ENCODE assay signal across 11 cellular contexts in genomic region chr14:36207500-36207899, GRCh38. TPM values are rescaled to one million over a fixed set of nuclear protein-coding genes. Genes with fewer than 3 reads are reported as not detected.
DNase-seq lines count a peak whose midpoint lies in the region; ATAC-seq and TF ChIP-seq lines count a peak whose summit lies in the region.
"Had no signal": no experiment of that assay in that cellular context is flagged by ENCODE, and none has a peak within 500 bp of the region (broad histone marks: within the 10 kb centered on the region; RNA-seq: fewer than 3 reads in every experiment).

No MANE protein-coding gene starts in this region.

- DNase-seq in activated CD8-positive, alpha-beta T cell treated with anti-CD3 and anti-CD28 coated beads for 36 hours: no peak
- DNase-seq in activated CD8-positive, alpha-beta T cell treated with anti-CD3 and anti-CD28 coated beads, Interleukin-2, amount 10 ng/mL, durations not matched to agents 7 days and 5 days: no peak
- DNase-seq in NCI-H748 (lab: John Stamatoyannopoulos, UW; ENCODE audit: unreplicated experiment): peak; percentile 71
- no peak for DNase-seq in epithelial cell of proximal tubule (ENCODE audit: low read depth)
- DNase-seq in type B pancreatic cell (ENCODE audit: extremely low spot score, unreplicated experiment): no peak
- DNase-seq in vagina (ENCODE audit: extremely low spot score in 2 of 2): no peak
- DNase-seq: activated CD4-positive, CD25-positive, alpha-beta regulatory T cell treated with anti-CD3 and anti-CD28 coated beads, Interleukin-2, amount 50 U/mL, for 72 hours had no signal

- H3K4me3 Mint-ChIP-seq in activated CD8-positive, alpha-beta T cell treated with anti-CD3 and anti-CD28 coated beads for 36 hours: no peak overlapping the region
- no peak overlapping the region for H3K4me3 Mint-ChIP-seq in activated CD8-positive, alpha-beta T cell treated with anti-CD3 and anti-CD28 coated beads, Interleukin-2, amount 10 ng/mL, durations not matched to agents 7 days and 5 days
- no peak overlapping the region for H3K4me3 Mint-ChIP-seq in type B pancreatic cell

- POLR2A ChIA-PET in activated CD8-positive, alpha-beta T cell treated with anti-CD3 and anti-CD28 coated beads for 36 hours (lab: Charles Lee): no interaction called here
- POLR2A ChIA-PET in activated CD8-positive, alpha-beta T cell treated with anti-CD3 and anti-CD28 coated beads, Interleukin-2, amount 10 ng/mL, durations not matched to agents 7 days and 5 days (lab: Charles Lee): no interaction called here

- no peak for TF ChIP-seq POLR2A in vagina (IDR thresholded peaks at IDR 0.05)

- peak; percentile 19 for TF ChIP-seq CTCF in activated CD8-positive, alpha-beta T cell treated with anti-CD3 and anti-CD28 coated beads for 36 hours (IDR thresholded peaks at IDR 0.05)
- TF ChIP-seq CTCF in epithelial cell of proximal tubule (conservative IDR thresholded peaks at IDR 0.05; ENCODE audit: low read depth, low read length): peak; percentile 59
- TF ChIP-seq CTCF in type B pancreatic cell (conservative IDR thresholded peaks at IDR 0.05): peak; percentile 63
- no peak for TF ChIP-seq CTCF in vagina (IDR thresholded peaks at IDR 0.05)

- intact Hi-C loops in activated CD8-positive, alpha-beta T cell treated with anti-CD3 and anti-CD28 coated beads for 36 hours (cut with micrococcal nuclease): no loop called here
- intact Hi-C loops in vagina (cut with DNase I): no loop called here

- no peaks in the 10 kb centered on the region for H3K36me3 ChIP-seq in vagina

- H3K9me3 Mint-ChIP-seq in activated CD8-positive, alpha-beta T cell treated with anti-CD3 and anti-CD28 coated beads for 36 hours: no peaks in the 10 kb centered on the region
- H3K9me3 Mint-ChIP-seq in activated CD8-positive, alpha-beta T cell treated with anti-CD3 and anti-CD28 coated beads, Interleukin-2, amount 10 ng/mL, durations not matched to agents 7 days and 5 days (ENCODE audit: insufficient read depth): no peaks in the 10 kb centered on the region
- no peaks in the 10 kb centered on the region for H3K9me3 Mint-ChIP-seq in type B pancreatic cell

- no peaks in the 10 kb centered on the region for H3K36me3 Mint-ChIP-seq in activated CD8-positive, alpha-beta T cell treated with anti-CD3 and anti-CD28 coated beads for 36 hours (ENCODE audit: low read depth)
- no peaks in the 10 kb centered on the region for H3K36me3 Mint-ChIP-seq in activated CD8-positive, alpha-beta T cell treated with anti-CD3 and anti-CD28 coated beads, Interleukin-2, amount 10 ng/mL, durations not matched to agents 7 days and 5 days (ENCODE audit: low read depth)
- no peaks in the 10 kb centered on the region for H3K36me3 Mint-ChIP-seq in type B pancreatic cell

- no peak overlapping the region for H3K27ac ChIP-seq in vagina

- H3K27ac Mint-ChIP-seq in activated CD8-positive, alpha-beta T cell treated with anti-CD3 and anti-CD28 coated beads for 36 hours: no peak overlapping the region
- no peak overlapping the region for H3K27ac Mint-ChIP-seq in activated CD8-positive, alpha-beta T cell treated with anti-CD3 and anti-CD28 coated beads, Interleukin-2, amount 10 ng/mL, durations not matched to agents 7 days and 5 days
- no peak overlapping the region for H3K27ac Mint-ChIP-seq in type B pancreatic cell

- H3K27me3 ChIP-seq in vagina: no peaks in the 10 kb centered on the region

- CTCF ChIA-PET in activated CD8-positive, alpha-beta T cell treated with anti-CD3 and anti-CD28 coated beads for 36 hours (lab: Charles Lee): interaction anchor here (1.3 kb wide), 1 partner anchor 166 kb away, joined by 3 read pairs; no protein-coding TSS in a partner anchor
- CTCF ChIA-PET in activated CD8-positive, alpha-beta T cell treated with anti-CD3 and anti-CD28 coated beads, Interleukin-2, amount 10 ng/mL, durations not matched to agents 7 days and 5 days (lab: Charles Lee): no interaction called here

- no peaks in the 10 kb centered on the region for H3K4me1 ChIP-seq in vagina

- H3K4me1 Mint-ChIP-seq in activated CD8-positive, alpha-beta T cell treated with anti-CD3 and anti-CD28 coated beads for 36 hours (ENCODE audit: low read depth): peaks cover 5% of the 10 kb centered on the region
- H3K4me1 Mint-ChIP-seq in activated CD8-positive, alpha-beta T cell treated with anti-CD3 and anti-CD28 coated beads, Interleukin-2, amount 10 ng/mL, durations not matched to agents 7 days and 5 days (ENCODE audit: low read depth): no peaks in the 10 kb centered on the region
- peaks cover 10% of the 10 kb centered on the region for H3K4me1 Mint-ChIP-seq in type B pancreatic cell (ENCODE audit: unreplicated experiment)

- no peaks in the 10 kb centered on the region for H3K9me3 ChIP-seq in vagina

- H3K27me3 Mint-ChIP-seq in activated CD8-positive, alpha-beta T cell treated with anti-CD3 and anti-CD28 coated beads for 36 hours: peaks cover 4% of the 10 kb centered on the region
- H3K27me3 Mint-ChIP-seq in activated CD8-positive, alpha-beta T cell treated with anti-CD3 and anti-CD28 coated beads, Interleukin-2, amount 10 ng/mL, durations not matched to agents 7 days and 5 days (ENCODE audit: low read depth): peaks cover 3% of the 10 kb centered on the region
- H3K27me3 Mint-ChIP-seq in type B pancreatic cell: peaks cover 21% of the 10 kb centered on the region

- no peak for ATAC-seq in activated CD8-positive, alpha-beta T cell treated with anti-CD3 and anti-CD28 coated beads for 36 hours
- ATAC-seq in activated CD8-positive, alpha-beta T cell treated with anti-CD3 and anti-CD28 coated beads, Interleukin-2, amount 10 ng/mL, durations not matched to agents 7 days and 5 days: no peak
- no peak for ATAC-seq in GM19395 (IDR thresholded peaks at IDR 0.05; ENCODE audit: unreplicated experiment)
- ATAC-seq in GM21526 (IDR thresholded peaks at IDR 0.05; ENCODE audit: low FRiP score, unreplicated experiment): no peak

- H3K4me3 ChIP-seq in epithelial cell of proximal tubule (ENCODE audit: low read depth, low read length) (no peak overlapping the region), vagina (no peak overlapping the region)

RNA-seq across cellular contexts. Expression of gene PTCSC3, which starts 31.0 kb away (rescaled TPM):
- total RNA-seq in activated CD8-positive, alpha-beta T cell treated with anti-CD3 and anti-CD28 coated beads for 36 hours: not detected
- not detected for total RNA-seq in activated CD8-positive, alpha-beta T cell treated with anti-CD3 and anti-CD28 coated beads, Interleukin-2, amount 10 ng/mL, durations not matched to agents 7 days and 5 days
- total RNA-seq in epithelial cell of proximal tubule (not detected in 2 replicates), type B pancreatic cell (ENCODE audit: low replicate concordance) (not detected in 2 replicates), vagina (not detected)
- total RNA-seq: cerebellum, Daoy had no signal

Comparison
In these comparisons a context has a peak if more than half of its experiments do, and no peak if none do; other contexts are left out.
1. CTCF ChIP-seq: peak in activated CD8-positive, alpha-beta T cell treated with anti-CD3 and anti-CD28 coated beads for 36 hours (single experiment), epithelial cell of proximal tubule (single experiment) and type B pancreatic cell (single experiment); none in vagina (0 of 3).